In genomic region chr10:69901623-69902505, GRCh38 we compare ENCODE assay signal across 7 cellular contexts.
A peak's percentile ranks its signal among the peaks of the same experiment; 100 is the strongest.
DNase-seq lines count a peak whose midpoint lies in the region; TF ChIP-seq lines count a peak whose summit lies in the region.

No MANE protein-coding gene starts in this region.

- H3K9me3 ChIP-seq in DOHH2 (ENCODE audit: control insufficient read depth, insufficient read depth, low read length): no peaks in the 10 kb centered on the region
- H3K9me3 ChIP-seq in HEK293 (ENCODE audit: control insufficient read depth, insufficient read depth, low read depth, low read length): no peaks in the 10 kb centered on the region
- H3K9me3 ChIP-seq in prostate gland: no peaks in the 10 kb centered on the region

- no peaks in the 10 kb centered on the region for H3F3A ChIP-seq in DOHH2 (ENCODE audit: control insufficient read depth, insufficient read depth)

- POLR2A ChIA-PET in HEK293 (lab: Yijun Ruan, JAX): no interaction called here

- H3K4me1 ChIP-seq in DOHH2 (ENCODE audit: control insufficient read depth, low read length): no peaks in the 10 kb centered on the region
- H3K4me1 ChIP-seq in HEK293 (ENCODE audit: control insufficient read depth, insufficient read depth, low read length): no peaks in the 10 kb centered on the region
- no peaks in the 10 kb centered on the region for H3K4me1 ChIP-seq in prostate gland (replicated peaks)

- H3K4me3 ChIP-seq in DOHH2 (ENCODE audit: low read length) (no peak overlapping the region), HEK293 (ENCODE audit: low read depth, low read length) (no peak overlapping the region), fibroblast of villous mesenchyme (ENCODE audit: low read depth, low read length) (no peak overlapping the region), prostate gland (no peak overlapping the region), lower leg skin (ENCODE audit: low read depth, poor library complexity, severe bottlenecking) (no peak overlapping the region)

- peak; percentile 48 for DNase-seq in SW480 (ENCODE audit: low spot score)
- peak; percentile 58 for DNase-seq in fibroblast of villous mesenchyme (ENCODE audit: low read depth)
- peak; percentile 44 for DNase-seq in prostate gland (ENCODE audit: low spot score)
- DNase-seq in NOMO-1 (lab: John Stamatoyannopoulos, UW; ENCODE audit: unreplicated experiment in 2 of 2): no peak
- DNase-seq in lower leg skin (ENCODE audit: low spot score in 2 of 2): no peak

- intact Hi-C loops in prostate gland (cut with DNase I): loop anchor here (2.0 kb wide), 1 partner anchor 13 kb away; no protein-coding TSS in a partner anchor
- intact Hi-C loops in lower leg skin (cut with DNase I; ENCODE audit: low total_unique reads): no loop called here

- no peak overlapping the region for H3K27ac ChIP-seq in DOHH2 (ENCODE audit: low read depth, low read length)
- no peak overlapping the region for H3K27ac ChIP-seq in HEK293 (ENCODE audit: extremely low read depth, low read depth, low read length)
- H3K27ac ChIP-seq in prostate gland: peak overlapping the region in 1 of 2 donors; percentile 39

- peak; percentile 58 for TF ChIP-seq CTCF in DOHH2 (IDR thresholded peaks at IDR 0.05; ENCODE audit: low read depth, low read length, poor library complexity, severe bottlenecking)
- peak; percentile 76 for TF ChIP-seq CTCF in HEK293 (tag by site-specific recombination; IDR thresholded peaks at IDR 0.05)
- peak; percentile 63 for TF ChIP-seq CTCF in fibroblast of villous mesenchyme (IDR thresholded peaks at IDR 0.05; ENCODE audit: insufficient read depth, low read depth, low read length)
- TF ChIP-seq CTCF in prostate gland (IDR thresholded peaks at IDR 0.05): peak in 3 of 4 experiments; percentile 69 to 82 (median 71)
- no peak for TF ChIP-seq CTCF in lower leg skin (IDR thresholded peaks at IDR 0.05)

- H3K79me2 ChIP-seq in DOHH2 (ENCODE audit: control insufficient read depth, low read length): no peaks in the 10 kb centered on the region

- H3K27me3 ChIP-seq in DOHH2 (ENCODE audit: control insufficient read depth, low read length): peaks cover 3% of the 10 kb centered on the region; the same call in 1 of the 2 replicates
- no peaks in the 10 kb centered on the region for H3K27me3 ChIP-seq in prostate gland (replicated peaks; ENCODE audit: insufficient read depth)

- CTCF ChIA-PET in HEK293 (lab: Yijun Ruan, JAX): interaction anchor here (0.8 to 4.5 kb wide), 19 partner anchors 8 to 260 kb away, joined by 3 to 59 read pairs (median 5); no protein-coding TSS in a partner anchor

- 40% methylated on average over 10 of the region's 10 CpGs for WGBS in prostate gland
- WGBS in lower leg skin, 2 donors: 65 to 67% methylated on average over 10 of the region's 10 CpGs

- H3K36me3 ChIP-seq in DOHH2 (ENCODE audit: control insufficient read depth, low read length) (no peaks in the 10 kb centered on the region), HEK293 (ENCODE audit: control insufficient read depth in 2 of 2, insufficient read depth in 1 of 2, low read length in 2 of 2) (no peaks in the 10 kb centered on the region), prostate gland (no peaks in the 10 kb centered on the region)

- TF ChIP-seq POLR2A in prostate gland (IDR thresholded peaks at IDR 0.05) (no peak), lower leg skin (IDR thresholded peaks at IDR 0.05) (no peak)

- H3K4me2 ChIP-seq in DOHH2 (ENCODE audit: low read length): no peak overlapping the region

- no peaks in the 10 kb centered on the region for H3K9me2 ChIP-seq in DOHH2 (replicated peaks; ENCODE audit: control insufficient read depth, low read length)

- no peaks in the 10 kb centered on the region for H4K20me1 ChIP-seq in DOHH2 (ENCODE audit: control insufficient read depth, insufficient read depth, low read depth, low read length)

TF ChIP-seq in HEK293, 187 proteins besides CTCF, POLR2A, EP300 and RAD21:
- no peak for TF ChIP-seq WT1 (tag by site-specific recombination; IDR thresholded peaks at IDR 0.05)
- TF ChIP-seq ZNF76 (tag by site-specific recombination; IDR thresholded peaks at IDR 0.05; ENCODE audit: borderline replicate concordance, low read depth): peak; percentile 31; the same call in 1 of the 2 replicates
- TF ChIP-seq ZIC2 (tag by site-specific recombination; IDR thresholded peaks at IDR 0.05): peak; percentile 82
- no peak for TF ChIP-seq ZNF112 (tag by site-specific recombination; IDR thresholded peaks at IDR 0.05)
- 0 out of 2 replicates have a peak, but pooled peaks have one; percentile 29 for TF ChIP-seq ZBTB17 (tag by site-specific recombination; IDR thresholded peaks at IDR 0.05)
- no peak for TF ChIP-seq IKZF3 (tag by site-specific recombination; IDR thresholded peaks at IDR 0.05)
- peak; percentile 76 for TF ChIP-seq GLIS1 (tag by site-specific recombination; IDR thresholded peaks at IDR 0.05)
- no peak for TF ChIP-seq ZNF114 (tag by site-specific recombination; IDR thresholded peaks at IDR 0.05)
- peak; percentile 66; the same call in 1 of the 2 replicates for TF ChIP-seq PBX3 (CRISPR knock-in tag; IDR thresholded peaks at IDR 0.05)

Comparison
In these comparisons a context has a peak if more than half of its experiments do, and no peak if none do; other contexts are left out.
1. CTCF ChIP-seq: peak in DOHH2 (single experiment), HEK293 (single experiment), fibroblast of villous mesenchyme (single experiment) and prostate gland (3 of 4); none in lower leg skin (0 of 3).
2. DNase-seq: peak in SW480 (single experiment), fibroblast of villous mesenchyme (single experiment) and prostate gland (single experiment); none in NOMO-1 (0 of 2) and lower leg skin (0 of 2).